9 cellular contexts compared by ENCODE assay signal in the genomic region with DNA sequence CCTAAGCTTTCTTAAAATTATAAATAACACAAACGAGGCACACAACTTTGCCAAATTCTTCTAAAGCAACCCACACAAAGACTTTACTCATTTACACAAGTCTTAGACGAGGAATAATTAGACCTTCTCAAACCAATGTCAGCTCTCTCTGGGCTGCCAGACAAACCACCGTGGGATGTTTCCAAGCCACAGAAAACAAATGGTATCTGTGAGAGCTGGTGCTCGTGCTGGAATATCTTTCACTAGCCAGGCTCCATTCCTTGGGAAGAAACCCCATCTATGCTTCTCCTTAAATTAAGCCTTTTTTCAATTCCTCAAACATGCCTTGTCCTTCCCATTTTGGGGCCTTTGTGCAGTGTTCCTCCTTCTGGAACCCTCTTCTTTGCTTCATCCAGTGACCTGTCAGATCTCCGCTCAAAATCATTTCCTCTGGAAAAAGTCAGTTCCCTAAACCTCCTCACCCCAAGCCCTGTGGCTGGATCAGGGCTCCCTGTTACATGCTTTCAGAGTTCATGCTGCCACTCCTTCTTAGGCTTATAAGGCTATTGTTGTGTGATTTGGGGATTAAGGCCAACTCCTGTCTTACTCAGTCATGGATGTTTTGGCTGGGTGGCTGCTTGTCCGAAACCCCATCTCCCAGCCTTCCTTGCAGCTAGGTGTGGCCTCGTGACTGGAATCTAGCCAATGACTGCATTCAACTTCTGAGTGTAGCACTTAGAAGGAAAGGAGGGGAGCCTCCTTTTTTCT.
DNase-seq lines count a peak whose midpoint lies in the region; TF ChIP-seq lines count a peak whose summit lies in the region.
"Had no signal": no experiment of that assay in that cellular context is flagged by ENCODE, and none has a peak within 500 bp of the region (broad histone marks: within the 10 kb centered on the region; RNA-seq: fewer than 3 reads in every experiment).

No MANE protein-coding gene starts in this region.

- DNase-seq in activated naive CD4-positive, alpha-beta T cell treated with Interleukin-2 at 50 U/mL for 16 hours: peak; percentile 15
- no peak for DNase-seq in activated naive CD4-positive, alpha-beta T cell (lab: John Stamatoyannopoulos, UW)
- DNase-seq in globus pallidus (ENCODE audit: low spot score) (peak; percentile 58), NCI-H345 treated with DMSO at 0.1 percent for 48 hours (lab: John Stamatoyannopoulos, UW; ENCODE audit: unreplicated experiment) (no peak), NCI-H446 treated with DMSO at 0.1 percent for 48 hours (lab: John Stamatoyannopoulos, UW) (no peak), progenitor cell of endocrine pancreas (ENCODE audit: low spot score, unreplicated experiment) (no peak)
- DNase-seq: DND-41 had no signal

- no peak overlapping the region for H3K27ac Mint-ChIP-seq in progenitor cell of endocrine pancreas

- TF ChIP-seq CTCF in WI38 (IDR thresholded peaks at IDR 0.05; ENCODE audit: low read depth, low read length): no peak
- no peak for TF ChIP-seq CTCF in progenitor cell of endocrine pancreas (IDR thresholded peaks at IDR 0.05; ENCODE audit: unreplicated experiment)

- peak overlapping the region; percentile 15 for H3K4me3 ChIP-seq in WI38 (ENCODE audit: low read depth, low read length)

- H3K4me1 Mint-ChIP-seq in progenitor cell of endocrine pancreas (ENCODE audit: low read depth): peaks cover 7% of the 10 kb centered on the region

- peaks cover 4% of the 10 kb centered on the region for H3K27me3 Mint-ChIP-seq in progenitor cell of endocrine pancreas

- no peak overlapping the region for H3K4me3 Mint-ChIP-seq in progenitor cell of endocrine pancreas (ENCODE audit: low read depth)

- peak overlapping the region; percentile 80 for H3K27ac ChIP-seq in temporal lobe (ENCODE audit: low read depth, low read length)

- H3K36me3 Mint-ChIP-seq in progenitor cell of endocrine pancreas (ENCODE audit: insufficient read depth): no peaks in the 10 kb centered on the region

- H3K9me3 Mint-ChIP-seq in progenitor cell of endocrine pancreas (ENCODE audit: low read depth): no peaks in the 10 kb centered on the region

Comparison
In these comparisons a context has a peak if more than half of its experiments do, and no peak if none do; other contexts are left out.
1. DNase-seq: peak in activated naive CD4-positive, alpha-beta T cell treated with Interleukin-2 at 50 U/mL for 16 hours (single experiment) and globus pallidus (single experiment); none in activated naive CD4-positive, alpha-beta T cell (0 of 4), NCI-H345 treated with DMSO at 0.1 percent for 48 hours (single experiment), NCI-H446 treated with DMSO at 0.1 percent for 48 hours (single experiment) and progenitor cell of endocrine pancreas (single experiment).